ENCODE assay signal across 24 cellular contexts in genomic region chr2:150981826-150982225, GRCh38.
A peak's percentile ranks its signal among the peaks of the same experiment; 100 is the strongest.
DNase-seq lines count a peak whose midpoint lies in the region; ATAC-seq and TF ChIP-seq lines count a peak whose summit lies in the region.
"Had no signal": no experiment of that assay in that cellular context is flagged by ENCODE, and none has a peak within 500 bp of the region (broad histone marks: within the 10 kb centered on the region; RNA-seq: fewer than 3 reads in every experiment).

No MANE protein-coding gene starts in this region.

- intact Hi-C loops in activated CD4-positive, alpha-beta T cell treated with anti-CD3 and anti-CD28 coated beads, Interleukin-2, amount 10 ng/mL, durations not matched to agents 24 days and 14 days (cut with micrococcal nuclease): no loop called here

- TF ChIP-seq CTCF in foreskin keratinocyte (conservative IDR thresholded peaks at IDR 0.05): no peak

- H3K36me3 Mint-ChIP-seq in activated CD4-positive, alpha-beta T cell treated with anti-CD3 and anti-CD28 coated beads, Interleukin-2, amount 10 ng/mL, durations not matched to agents 24 days and 14 days (ENCODE audit: low read depth): no peaks in the 10 kb centered on the region

- no peaks in the 10 kb centered on the region for H3K4me1 Mint-ChIP-seq in activated CD4-positive, alpha-beta T cell treated with anti-CD3 and anti-CD28 coated beads, Interleukin-2, amount 10 ng/mL, durations not matched to agents 24 days and 14 days
- H3K4me1 Mint-ChIP-seq: activated B cell treated with CpG ODN at 0.5 μM for 24 hours had no signal

- no peaks in the 10 kb centered on the region for H3K27me3 Mint-ChIP-seq in activated CD4-positive, alpha-beta T cell treated with anti-CD3 and anti-CD28 coated beads, Interleukin-2, amount 10 ng/mL, durations not matched to agents 24 days and 14 days
- H3K27me3 Mint-ChIP-seq: activated B cell treated with CpG ODN at 0.5 μM for 24 hours had no signal

- no peaks in the 10 kb centered on the region for H3K4me1 ChIP-seq in foreskin keratinocyte
- H3K4me1 ChIP-seq: heart left ventricle, SJCRH30, uterus had no signal

- DNase-seq in activated CD4-positive, alpha-beta T cell treated with anti-CD3 and anti-CD28 coated beads for 48 hours: peak; percentile 3
- DNase-seq in activated CD4-positive, alpha-beta T cell treated with anti-CD3 and anti-CD28 coated beads, Interleukin-2, amount 10 ng/mL, durations not matched to agents 24 days and 14 days: no peak
- peak; percentile 81 for DNase-seq in amniotic epithelial cell (ENCODE audit: low read depth)
- DNase-seq in foreskin keratinocyte: peak in 1 of 2 donors; percentile 11
- peak; percentile 9 for DNase-seq in skeletal muscle cell (ENCODE audit: low read depth)
- no peak for DNase-seq in SHP77 treated with DMSO at 0.1 percent for 48 hours (lab: John Stamatoyannopoulos, UW)
- DNase-seq: 8988T; activated B cell treated with CpG ODN at 0.5 μM for 24 hours; activated CD8-positive, alpha-beta memory T cell treated with anti-CD3 and anti-CD28 coated beads for 24 hours; activated T-cell treated with anti-CD3 and anti-CD28 coated beads, Interleukin-2, amount 50 U/mL, for 72 hours; C1 segment of cervical spinal cord; erythroblast; heart left ventricle; naive thymus-derived CD4-positive, alpha-beta T cell; NCI-H1436 treated with DMSO at 0.1 percent for 48 hours; NCI-H82; PC-3; SJCRH30; stimulated activated CD4-positive, alpha-beta T cell treated with anti-CD3 and anti-CD28 coated beads, Interleukin-4, amount 100 ng/mL, for 1 hour; uterus had no signal

- no peak overlapping the region for H3K4me3 ChIP-seq in skeletal muscle cell (ENCODE audit: low read depth, low read length)
- H3K4me3 ChIP-seq: heart left ventricle, SJCRH30, skin epidermis, uterus had no signal

- no peaks in the 10 kb centered on the region for H3K27me3 ChIP-seq in foreskin keratinocyte
- H3K27me3 ChIP-seq: heart left ventricle, SJCRH30, uterus had no signal

- peak; percentile 21 for ATAC-seq in foreskin keratinocyte
- ATAC-seq in HG03108 (IDR thresholded peaks at IDR 0.05; ENCODE audit: unreplicated experiment): no peak
- ATAC-seq in HG03460 (IDR thresholded peaks at IDR 0.05; ENCODE audit: unreplicated experiment): no peak
- ATAC-seq: activated T-cell treated with anti-CD3 and anti-CD28 coated beads, Interleukin-2, amount 50 U/mL, for 72 hours; heart left ventricle; naive thymus-derived CD4-positive, alpha-beta T cell; PC-3 had no signal

- H3K4me3 Mint-ChIP-seq in activated CD4-positive, alpha-beta T cell treated with anti-CD3 and anti-CD28 coated beads, Interleukin-2, amount 10 ng/mL, durations not matched to agents 24 days and 14 days: no peak overlapping the region
- H3K4me3 Mint-ChIP-seq: activated B cell treated with CpG ODN at 0.5 μM for 24 hours; activated T-cell treated with anti-CD3 and anti-CD28 coated beads, Interleukin-2, amount 50 U/mL, for 72 hours; naive thymus-derived CD4-positive, alpha-beta T cell had no signal

- no peaks in the 10 kb centered on the region for H3K9me3 Mint-ChIP-seq in activated CD4-positive, alpha-beta T cell treated with anti-CD3 and anti-CD28 coated beads, Interleukin-2, amount 10 ng/mL, durations not matched to agents 24 days and 14 days
- H3K9me3 Mint-ChIP-seq: activated B cell treated with CpG ODN at 0.5 μM for 24 hours had no signal

- no peak overlapping the region for H3K27ac Mint-ChIP-seq in activated CD4-positive, alpha-beta T cell treated with anti-CD3 and anti-CD28 coated beads, Interleukin-2, amount 10 ng/mL, durations not matched to agents 24 days and 14 days
- H3K27ac Mint-ChIP-seq: activated B cell treated with CpG ODN at 0.5 μM for 24 hours; activated naive CD4-positive, alpha-beta T cell treated with anti-CD3 and anti-CD28 coated beads, Interleukin-2, amount 50 U/mL, for 72 hours; activated T-cell treated with anti-CD3 and anti-CD28 coated beads, Interleukin-2, amount 50 U/mL, for 72 hours; naive thymus-derived CD4-positive, alpha-beta T cell had no signal

- H3K27ac ChIP-seq in foreskin keratinocyte: no peak overlapping the region
- H3K27ac ChIP-seq: heart left ventricle, SJCRH30, skin epidermis, uterus had no signal

Comparison
In these comparisons a context has a peak if more than half of its experiments do, and no peak if none do; other contexts are left out.
1. DNase-seq: peak in activated CD4-positive, alpha-beta T cell treated with anti-CD3 and anti-CD28 coated beads for 48 hours (single experiment), amniotic epithelial cell (single experiment) and skeletal muscle cell (single experiment); none in activated CD4-positive, alpha-beta T cell treated with anti-CD3 and anti-CD28 coated beads, Interleukin-2, amount 10 ng/mL, durations not matched to agents 24 days and 14 days (single experiment) and SHP77 treated with DMSO at 0.1 percent for 48 hours (single experiment).